Comparison of ENCODE assay signal across 1 cellular context in the genomic region with DNA sequence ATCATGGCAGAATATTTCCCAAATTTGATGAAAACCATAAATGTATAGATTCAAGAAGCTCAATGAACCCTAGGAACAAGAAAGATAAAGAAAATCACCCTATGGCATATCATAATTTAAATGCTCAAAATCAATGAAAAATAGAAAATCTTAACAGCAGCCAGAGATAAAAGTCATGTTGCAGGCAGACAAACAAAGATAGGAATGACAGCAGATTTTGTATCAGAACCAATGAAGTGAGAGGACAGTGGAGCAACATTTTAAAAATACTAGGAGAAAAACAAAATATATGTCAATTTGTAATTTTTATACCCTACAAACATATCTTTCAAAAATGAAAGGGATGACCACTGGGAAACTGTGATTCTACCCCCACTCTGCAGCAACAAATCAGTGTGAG.
TF ChIP-seq lines count a peak whose summit lies in the region.

No MANE protein-coding gene starts in this region.

TF ChIP-seq in GM12878, 131 proteins besides CTCF, POLR2A, EP300 and RAD21:
- TF ChIP-seq ELK1 (IDR thresholded peaks at IDR 0.05; ENCODE audit: low read depth, low read length) (no peak), DPF2 (IDR thresholded peaks at IDR 0.05) (no peak), PML (IDR thresholded peaks at IDR 0.05; ENCODE audit: low read length) (no peak), TCF7 (IDR thresholded peaks at IDR 0.05; ENCODE audit: borderline replicate concordance) (0 out of 2 replicates have a peak, but pooled peaks have one; percentile 18), MLLT1 (IDR thresholded peaks at IDR 0.05) (0 out of 2 replicates have a peak, but pooled peaks have one; percentile 70), BHLHE40 (IDR thresholded peaks at IDR 0.05; ENCODE audit: borderline replicate concordance in 1 of 2, low read depth in 2 of 2, low read length in 1 of 2) (no peak), KLF5 (IDR thresholded peaks at IDR 0.05; ENCODE audit: partially characterized antibody) (peak; percentile 90), CBX5 (IDR thresholded peaks at IDR 0.05; ENCODE audit: low read depth) (peak; percentile 99), ZNF217 (IDR thresholded peaks at IDR 0.05) (peak; percentile 92; the same call in 1 of the 2 replicates), BCL11A (IDR thresholded peaks at IDR 0.05; ENCODE audit: low read depth, low read length) (0 out of 2 replicates have a peak, but pooled peaks have one; percentile 14), HDAC6 (IDR thresholded peaks at IDR 0.05; ENCODE audit: unreplicated experiment) (no peak), KAT2A (conservative IDR thresholded peaks at IDR 0.05; ENCODE audit: control insufficient read depth, low read depth, low read length) (no peak)
- TF ChIP-seq, protein P1, sequence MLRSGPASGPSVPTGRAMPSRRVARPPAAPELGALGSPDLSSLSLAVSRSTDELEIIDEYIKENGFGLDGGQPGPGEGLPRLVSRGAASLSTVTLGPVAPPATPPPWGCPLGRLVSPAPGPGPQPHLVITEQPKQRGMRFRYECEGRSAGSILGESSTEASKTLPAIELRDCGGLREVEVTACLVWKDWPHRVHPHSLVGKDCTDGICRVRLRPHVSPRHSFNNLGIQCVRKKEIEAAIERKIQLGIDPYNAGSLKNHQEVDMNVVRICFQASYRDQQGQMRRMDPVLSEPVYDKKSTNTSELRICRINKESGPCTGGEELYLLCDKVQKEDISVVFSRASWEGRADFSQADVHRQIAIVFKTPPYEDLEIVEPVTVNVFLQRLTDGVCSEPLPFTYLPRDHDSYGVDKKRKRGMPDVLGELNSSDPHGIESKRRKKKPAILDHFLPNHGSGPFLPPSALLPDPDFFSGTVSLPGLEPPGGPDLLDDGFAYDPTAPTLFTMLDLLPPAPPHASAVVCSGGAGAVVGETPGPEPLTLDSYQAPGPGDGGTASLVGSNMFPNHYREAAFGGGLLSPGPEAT (IDR thresholded peaks at IDR 0.05; ENCODE audit: low read depth): peak; percentile 79
- TF ChIP-seq, protein P2, sequence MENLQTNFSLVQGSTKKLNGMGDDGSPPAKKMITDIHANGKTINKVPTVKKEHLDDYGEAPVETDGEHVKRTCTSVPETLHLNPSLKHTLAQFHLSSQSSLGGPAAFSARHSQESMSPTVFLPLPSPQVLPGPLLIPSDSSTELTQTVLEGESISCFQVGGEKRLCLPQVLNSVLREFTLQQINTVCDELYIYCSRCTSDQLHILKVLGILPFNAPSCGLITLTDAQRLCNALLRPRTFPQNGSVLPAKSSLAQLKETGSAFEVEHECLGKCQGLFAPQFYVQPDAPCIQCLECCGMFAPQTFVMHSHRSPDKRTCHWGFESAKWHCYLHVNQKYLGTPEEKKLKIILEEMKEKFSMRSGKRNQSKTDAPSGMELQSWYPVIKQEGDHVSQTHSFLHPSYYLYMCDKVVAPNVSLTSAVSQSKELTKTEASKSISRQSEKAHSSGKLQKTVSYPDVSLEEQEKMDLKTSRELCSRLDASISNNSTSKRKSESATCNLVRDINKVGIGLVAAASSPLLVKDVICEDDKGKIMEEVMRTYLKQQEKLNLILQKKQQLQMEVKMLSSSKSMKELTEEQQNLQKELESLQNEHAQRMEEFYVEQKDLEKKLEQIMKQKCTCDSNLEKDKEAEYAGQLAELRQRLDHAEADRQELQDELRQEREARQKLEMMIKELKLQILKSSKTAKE (IDR thresholded peaks at IDR 0.05; ENCODE audit: low read depth, poor library complexity, severe bottlenecking): peak; percentile 85
- TF ChIP-seq, protein P3, sequence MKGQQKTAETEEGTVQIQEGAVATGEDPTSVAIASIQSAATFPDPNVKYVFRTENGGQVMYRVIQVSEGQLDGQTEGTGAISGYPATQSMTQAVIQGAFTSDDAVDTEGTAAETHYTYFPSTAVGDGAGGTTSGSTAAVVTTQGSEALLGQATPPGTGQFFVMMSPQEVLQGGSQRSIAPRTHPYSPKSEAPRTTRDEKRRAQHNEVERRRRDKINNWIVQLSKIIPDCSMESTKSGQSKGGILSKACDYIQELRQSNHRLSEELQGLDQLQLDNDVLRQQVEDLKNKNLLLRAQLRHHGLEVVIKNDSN (IDR thresholded peaks at IDR 0.05; ENCODE audit: borderline replicate concordance, extremely low read length, insufficient read depth, low read depth, low read length): no peak
